Comparison of ENCODE assay signal across 27 cellular contexts in genomic region chr15:73233623-73234022, GRCh38.
"Had no signal": no experiment of that assay in that cellular context is flagged by ENCODE, and none has a peak within 500 bp of the region (broad histone marks: within the 10 kb centered on the region; RNA-seq: fewer than 3 reads in every experiment).

No MANE protein-coding gene starts in this region.

- H3K4me3 ChIP-seq: cardiac muscle cell, gastroesophageal sphincter, mucosa of descending colon, pancreas, stomach, suprapubic skin, tibial nerve had no signal

- H3K27ac ChIP-seq: cardiac muscle cell, gastroesophageal sphincter, pancreas, stomach, suprapubic skin, tibial nerve, WERI-Rb-1 had no signal

- ATAC-seq: activated CD8-positive, alpha-beta T cell treated with anti-CD3 and anti-CD28 coated beads, Interleukin-2, amount 10 ng/mL, durations not matched to agents 7 days and 5 days; esophagus mucosa; gastroesophageal sphincter; mucosa of descending colon; pancreas; right cardiac atrium; stimulated activated memory B cell treated with anti-CD40 and anti-IgM and Interleukin-4, amounts not matched to agents 10 μg/mL and 1 μg/mL and 100 μg/mL, for 72 hours; T-cell had no signal

- H3K27ac Mint-ChIP-seq: activated CD8-positive, alpha-beta T cell treated with anti-CD3 and anti-CD28 coated beads, Interleukin-2, amount 10 ng/mL, durations not matched to agents 7 days and 5 days; activated naive CD4-positive, alpha-beta T cell treated with anti-CD3 and anti-CD28 coated beads, Interleukin-2, amount 50 U/mL, for 24 hours; nephron progenitor cell; stimulated activated memory B cell treated with anti-CD40 and anti-IgM and Interleukin-4, amounts not matched to agents 10 μg/mL and 1 μg/mL and 100 μg/mL, for 72 hours; T-cell; T-helper 2 cell treated with Interferon-gamma antibody and Interleukin-4, amounts not matched to agents 5 μg/mL and 100 μg/mL, for 36 hours had no signal

- H3K27me3 Mint-ChIP-seq: activated naive CD4-positive, alpha-beta T cell treated with anti-CD3 and anti-CD28 coated beads, Interleukin-2, amount 50 U/mL, for 24 hours had no signal

- FAIRE-seq: urothelium cell line had no signal

- H3K9me3 ChIP-seq: gastroesophageal sphincter, mucosa of descending colon, pancreas, stomach, suprapubic skin, tibial nerve had no signal

- H3K36me3 ChIP-seq: pancreas had no signal

- H3K4me1 Mint-ChIP-seq: activated naive CD4-positive, alpha-beta T cell treated with anti-CD3 and anti-CD28 coated beads, Interleukin-2, amount 50 U/mL, for 24 hours; nephron progenitor cell; stimulated activated memory B cell treated with anti-CD40 and anti-IgM and Interleukin-4, amounts not matched to agents 10 μg/mL and 1 μg/mL and 100 μg/mL, for 72 hours; T-cell had no signal

- H3K27me3 ChIP-seq: cardiac muscle cell, gastroesophageal sphincter, pancreas, stomach, suprapubic skin, tibial nerve had no signal

- DNase-seq: activated CD4-positive, alpha-beta T cell treated with anti-CD3 and anti-CD28 coated beads, Interleukin-2, amount 50 U/mL, for 1 hour; activated CD4-positive, CD25-positive, alpha-beta regulatory T cell treated with anti-CD3 and anti-CD28 coated beads, Interleukin-2, amount 50 U/mL, for 72 hours; activated CD8-positive, alpha-beta T cell treated with anti-CD3 and anti-CD28 coated beads, Interleukin-2, amount 10 ng/mL, durations not matched to agents 7 days and 5 days; activated gamma-delta T cell treated with Interleukin-2 at 50 U/mL for 16 hours; activated T-cell treated with anti-CD3 and anti-CD28 coated beads, Interleukin-2, amount 50 U/mL, for 1 hour; dermis blood vessel endothelial cell; effector CD8-positive, alpha-beta T cell; head of caudate nucleus; islet precursor cell; left cardiac atrium; mucosa of descending colon; nephron progenitor cell; pancreas; right cardiac atrium; stimulated activated CD4-positive, alpha-beta T cell treated with anti-CD3 and anti-CD28 coated beads, Interleukin-2, amount 100 ng/mL, for 24 hours; stomach; T-cell; WERI-Rb-1 had no signal

- H3K4me1 ChIP-seq: suprapubic skin had no signal

- H3K9me3 Mint-ChIP-seq: T-helper 2 cell treated with Interferon-gamma antibody and Interleukin-4, amounts not matched to agents 5 μg/mL and 100 μg/mL, for 36 hours had no signal

- H3K4me3 Mint-ChIP-seq: activated CD8-positive, alpha-beta T cell treated with anti-CD3 and anti-CD28 coated beads, Interleukin-2, amount 10 ng/mL, durations not matched to agents 7 days and 5 days; activated naive CD4-positive, alpha-beta T cell treated with anti-CD3 and anti-CD28 coated beads, Interleukin-2, amount 50 U/mL, for 24 hours; nephron progenitor cell; stimulated activated memory B cell treated with anti-CD40 and anti-IgM and Interleukin-4, amounts not matched to agents 10 μg/mL and 1 μg/mL and 100 μg/mL, for 72 hours; T-cell; T-helper 2 cell treated with Interferon-gamma antibody and Interleukin-4, amounts not matched to agents 5 μg/mL and 100 μg/mL, for 36 hours had no signal
